9 cellular contexts compared by ENCODE assay signal in the genomic region with DNA sequence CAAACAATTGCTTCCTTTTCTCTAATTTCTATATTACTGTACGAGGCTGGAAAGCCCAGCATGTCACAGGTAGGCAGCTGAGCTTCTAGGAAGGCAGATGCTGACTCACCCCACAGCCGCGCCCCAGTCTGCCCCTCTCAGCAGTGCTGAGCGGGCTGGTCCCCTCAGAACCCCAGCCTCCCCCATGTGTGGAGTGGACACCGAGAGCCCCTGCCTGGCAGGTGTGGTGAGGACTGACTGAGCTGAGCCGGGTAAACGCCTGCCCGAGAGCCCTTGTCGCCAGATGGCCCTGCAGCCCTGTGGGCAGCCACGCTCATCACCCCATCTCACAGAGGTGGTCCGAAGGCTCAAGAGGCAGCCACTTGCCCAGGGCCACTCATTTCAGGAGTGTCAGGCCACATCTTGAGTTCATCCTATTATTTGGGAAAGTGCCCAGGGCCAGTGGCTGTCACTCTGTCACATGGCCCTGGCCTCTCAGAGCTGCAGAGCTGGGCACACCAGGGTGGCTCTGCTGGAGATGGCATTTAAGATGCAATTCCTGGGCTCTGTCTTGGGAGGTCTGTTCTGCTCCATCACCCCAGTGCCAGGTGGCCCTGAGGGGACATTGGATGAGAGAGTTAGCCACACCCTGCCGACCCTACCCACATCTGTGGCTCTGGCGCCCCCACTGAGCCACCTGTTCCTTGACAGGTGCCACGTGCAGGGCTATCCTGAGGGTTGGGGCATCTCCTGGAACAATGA. TPM values are rescaled to one million over a fixed set of nuclear protein-coding genes. Genes with fewer than 3 reads are reported as not detected.
DNase-seq lines count a peak whose midpoint lies in the region; ATAC-seq and TF ChIP-seq lines count a peak whose summit lies in the region.
"Had no signal": no experiment of that assay in that cellular context is flagged by ENCODE, and none has a peak within 500 bp of the region (broad histone marks: within the 10 kb centered on the region; RNA-seq: fewer than 3 reads in every experiment).

No MANE protein-coding gene starts in this region.

- H3K27me3 ChIP-seq in suprapubic skin (no peaks in the 10 kb centered on the region), neural progenitor cell (no peaks in the 10 kb centered on the region)

- peaks cover 52% of the 10 kb centered on the region for H3K36me3 ChIP-seq in suprapubic skin
- no peaks in the 10 kb centered on the region for H3K36me3 ChIP-seq in neural progenitor cell

- H3F3A ChIP-seq in neural progenitor cell (ENCODE audit: low read depth), result no peaks in the 10 kb centered on the region

- H4K20me1 ChIP-seq in neural progenitor cell (ENCODE audit: low read depth), result no peaks in the 10 kb centered on the region

- H3K9me3 Mint-ChIP-seq in activated CD8-positive, alpha-beta memory T cell treated with anti-CD3 and anti-CD28 coated beads, Interleukin-2, amount 10 ng/mL, durations not matched to agents 7 days and 5 days (ENCODE audit: low read depth), result peaks cover 10% of the 10 kb centered on the region
- peaks cover 7% of the 10 kb centered on the region for H3K9me3 Mint-ChIP-seq in neural progenitor cell

- H3K9ac ChIP-seq in neural progenitor cell, result no peak overlapping the region

- H3K4me1 ChIP-seq in suprapubic skin (peaks cover 17% of the 10 kb centered on the region), neural progenitor cell (no peaks in the 10 kb centered on the region)

- 82% methylated on average over 13 of the region's 14 CpGs for WGBS in suprapubic skin

- no peaks in the 10 kb centered on the region for H3K27me3 Mint-ChIP-seq in activated CD8-positive, alpha-beta memory T cell treated with anti-CD3 and anti-CD28 coated beads, Interleukin-2, amount 10 ng/mL, durations not matched to agents 7 days and 5 days
- peaks cover 6% of the 10 kb centered on the region for H3K27me3 Mint-ChIP-seq in neural progenitor cell (ENCODE audit: insufficient read depth, low read depth)

- ATAC-seq in activated CD8-positive, alpha-beta memory T cell treated with anti-CD3 and anti-CD28 coated beads, Interleukin-2, amount 10 ng/mL, durations not matched to agents 7 days and 5 days, result peak; percentile 87
- ATAC-seq in GM18520 (IDR thresholded peaks at IDR 0.05; ENCODE audit: unreplicated experiment), result no peak

- H3K4me3 ChIP-seq in suprapubic skin (no peak overlapping the region), neural progenitor cell (no peak overlapping the region)

- no peak for TF ChIP-seq CTCF in suprapubic skin (IDR thresholded peaks at IDR 0.05)
- TF ChIP-seq CTCF in neural progenitor cell (IDR thresholded peaks at IDR 0.05), result no peak

- no peak overlapping the region for H2AFZ ChIP-seq in neural progenitor cell (replicated peaks)

- no peak for TF ChIP-seq POLR2A in suprapubic skin (IDR thresholded peaks at IDR 0.05)

- no peak overlapping the region for H3K4me3 Mint-ChIP-seq in activated CD8-positive, alpha-beta memory T cell treated with anti-CD3 and anti-CD28 coated beads, Interleukin-2, amount 10 ng/mL, durations not matched to agents 7 days and 5 days
- no peak overlapping the region for H3K4me3 Mint-ChIP-seq in neural progenitor cell
- H3K4me3 Mint-ChIP-seq: mesothelial cell of epicardium had no signal

- H3K9me3 ChIP-seq in suprapubic skin (peaks cover 6% of the 10 kb centered on the region), neural progenitor cell (ENCODE audit: low read depth) (no peaks in the 10 kb centered on the region)

- H3K4me1 Mint-ChIP-seq in activated CD8-positive, alpha-beta memory T cell treated with anti-CD3 and anti-CD28 coated beads, Interleukin-2, amount 10 ng/mL, durations not matched to agents 7 days and 5 days, result peaks cover 46% of the 10 kb centered on the region
- peaks cover 3% of the 10 kb centered on the region for H3K4me1 Mint-ChIP-seq in neural progenitor cell
- H3K4me1 Mint-ChIP-seq: mesothelial cell of epicardium had no signal

- peaks cover 37% of the 10 kb centered on the region for H3K36me3 Mint-ChIP-seq in activated CD8-positive, alpha-beta memory T cell treated with anti-CD3 and anti-CD28 coated beads, Interleukin-2, amount 10 ng/mL, durations not matched to agents 7 days and 5 days
- peaks cover 9% of the 10 kb centered on the region for H3K36me3 Mint-ChIP-seq in neural progenitor cell

- CTCF ChIA-PET in activated CD8-positive, alpha-beta memory T cell treated with anti-CD3 and anti-CD28 coated beads, Interleukin-2, amount 10 ng/mL, durations not matched to agents 7 days and 5 days (lab: Charles Lee), result interaction anchor here (0.7 to 5.7 kb wide), 45 partner anchors 11 to 458 kb away, joined by 3 to 63 read pairs (median 4); partner anchors contain the start of genes CARD19 and NINJ1

- H3K4me2 ChIP-seq in neural progenitor cell, result no peak overlapping the region

- H3K27ac ChIP-seq in suprapubic skin (no peak overlapping the region), neural progenitor cell (no peak overlapping the region)

- H3K79me2 ChIP-seq in neural progenitor cell (ENCODE audit: low read depth), result no peaks in the 10 kb centered on the region

- TF ChIP-seq EP300 in suprapubic skin (IDR thresholded peaks at IDR 0.05), result no peak

- DNase-seq in activated T-cell treated with anti-CD3 and anti-CD28 coated beads for 24 hours (ENCODE audit: low read depth), result peak; percentile 30
- DNase-seq in activated T-cell treated with anti-CD3 and anti-CD28 coated beads for 4 hours, result no peak
- peak; percentile 69 for DNase-seq in activated CD8-positive, alpha-beta memory T cell treated with anti-CD3 and anti-CD28 coated beads, Interleukin-2, amount 10 ng/mL, durations not matched to agents 7 days and 5 days
- DNase-seq in iPS-NIHi11 (ENCODE audit: low spot score), result peak; percentile 5
- peak; percentile 60 to 72 for DNase-seq in suprapubic skin (ENCODE audit: low spot score in 2 of 2)
- no peak for DNase-seq in AML-193 (lab: John Stamatoyannopoulos, UW)
- no peak for DNase-seq in neural progenitor cell (ENCODE audit: low spot score)

- peak overlapping the region; percentile 49 for H3K27ac Mint-ChIP-seq in activated CD8-positive, alpha-beta memory T cell treated with anti-CD3 and anti-CD28 coated beads, Interleukin-2, amount 10 ng/mL, durations not matched to agents 7 days and 5 days
- H3K27ac Mint-ChIP-seq in neural progenitor cell, result no peak overlapping the region

RNA-seq across cellular contexts. Expression of gene CARD19, which starts 12.5 kb away (rescaled TPM):
- total RNA-seq in activated CD8-positive, alpha-beta memory T cell treated with anti-CD3 and anti-CD28 coated beads, Interleukin-2, amount 10 ng/mL, durations not matched to agents 7 days and 5 days, result 10 to 100 TPM; 45.0 to 83.0 TPM
- 10 to 100 TPM; 43.2 to 63.6 (median 54.3) TPM for total RNA-seq in suprapubic skin
- 12.3 and 33.4 TPM in 2 replicates for total RNA-seq in neural progenitor cell (ENCODE audit: low replicate concordance)

RNA-seq across cellular contexts. Expression of gene NINJ1, which starts 25.6 kb away (rescaled TPM):
- 10 to 100 TPM; 31.1 to 54.9 TPM for total RNA-seq in activated CD8-positive, alpha-beta memory T cell treated with anti-CD3 and anti-CD28 coated beads, Interleukin-2, amount 10 ng/mL, durations not matched to agents 7 days and 5 days
- total RNA-seq in suprapubic skin (100 to 1,000 TPM in 3 of 4 donors, 10 to 100 TPM in 1; 88.3 to 158 (median 113) TPM), neural progenitor cell (ENCODE audit: low replicate concordance) (3.9 and 27.3 TPM in 2 replicates)

RNA-seq across cellular contexts. Expression of gene SUSD3, which starts 50.0 kb away (rescaled TPM):
- total RNA-seq in activated CD8-positive, alpha-beta memory T cell treated with anti-CD3 and anti-CD28 coated beads, Interleukin-2, amount 10 ng/mL, durations not matched to agents 7 days and 5 days, result 10 to 100 TPM; 40.1 to 67.3 TPM
- 1 to 10 TPM; 2.8 to 6.4 (median 5.1) TPM for total RNA-seq in suprapubic skin
- total RNA-seq in neural progenitor cell (ENCODE audit: low replicate concordance), result 1.8 TPM in 1 of 2 replicates, not detected in the other

Comparison
In these comparisons a context has a peak if more than half of its experiments do, and no peak if none do; other contexts are left out.
1. DNase-seq: peak in activated T-cell treated with anti-CD3 and anti-CD28 coated beads for 24 hours (single experiment), activated CD8-positive, alpha-beta memory T cell treated with anti-CD3 and anti-CD28 coated beads, Interleukin-2, amount 10 ng/mL, durations not matched to agents 7 days and 5 days (single experiment), iPS-NIHi11 (single experiment) and suprapubic skin (2 of 2); none in activated T-cell treated with anti-CD3 and anti-CD28 coated beads for 4 hours (single experiment), AML-193 (0 of 2) and neural progenitor cell (single experiment).
2. RNA of gene SUSD3, which starts 50.0 kb away (total RNA-seq): 40.1 to 67.3 TPM in activated CD8-positive, alpha-beta memory T cell treated with anti-CD3 and anti-CD28 coated beads, Interleukin-2, amount 10 ng/mL, durations not matched to agents 7 days and 5 days; 2.8 to 6.4 TPM in suprapubic skin and 1.8 TPM in neural progenitor cell; every median in the first group is over 4 times any median in the second.